ENCODE assay signal across 11 cellular contexts in the genomic region with DNA sequence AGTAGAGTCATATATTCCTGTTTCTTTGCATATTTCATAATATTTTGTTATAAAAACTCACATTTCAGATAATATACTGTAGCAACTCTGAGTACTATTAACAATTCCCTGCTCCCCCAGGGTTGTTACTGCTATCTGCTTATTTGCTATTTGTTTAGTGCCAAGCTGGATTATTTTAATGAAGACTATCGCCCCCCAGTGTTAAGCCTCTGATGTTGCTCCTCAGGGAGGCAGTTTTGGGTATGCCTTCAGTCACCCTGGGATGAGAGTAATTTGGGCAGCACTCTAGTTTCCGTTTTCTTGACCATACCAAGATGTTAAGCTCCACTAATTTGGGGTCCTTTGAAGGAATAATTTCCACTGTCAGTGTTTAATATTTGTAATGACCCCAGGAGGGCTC. TPM values are rescaled to one million over a fixed set of nuclear protein-coding genes. Genes with fewer than 3 reads are reported as not detected.
DNase-seq lines count a peak whose midpoint lies in the region; ATAC-seq and TF ChIP-seq lines count a peak whose summit lies in the region.
"Had no signal": no experiment of that assay in that cellular context is flagged by ENCODE, and none has a peak within 500 bp of the region (broad histone marks: within the 10 kb centered on the region; RNA-seq: fewer than 3 reads in every experiment).

No MANE protein-coding gene starts in this region.

- no peak overlapping the region for H3K27ac Mint-ChIP-seq in activated T-cell treated with anti-CD3 and anti-CD28 coated beads, Interleukin-2, amount 50 U/mL, for 72 hours

- TF ChIP-seq CTCF in GM10248 (IDR thresholded peaks at IDR 0.05; ENCODE audit: control extremely low read depth, extremely low read depth, low read depth, missing control alignments) (peak; percentile 10), OCI-LY7 (conservative IDR thresholded peaks at IDR 0.05; ENCODE audit: low read length) (peak; percentile 79), foreskin fibroblast (IDR thresholded peaks at IDR 0.05; ENCODE audit: low read depth, low read length) (peak; percentile 51), Peyer's patch (IDR thresholded peaks at IDR 0.05) (peak in 2 of 6 experiments; percentile 13 to 23)

- H3K79me2 ChIP-seq in OCI-LY7 (ENCODE audit: insufficient read depth, low read depth, low read length), result no peaks in the 10 kb centered on the region

- H3K27ac ChIP-seq in OCI-LY7 (ENCODE audit: low read depth, low read length, poor library complexity, severe bottlenecking) (no peak overlapping the region), Peyer's patch (no peak overlapping the region)

- no peak overlapping the region for H3K4me2 ChIP-seq in OCI-LY7 (ENCODE audit: low read length)

- CTCF ChIA-PET in GM10248 (lab: Yijun Ruan, JAX), result interaction anchor here (1.0 to 3.1 kb wide), 12 partner anchors 8 to 64 kb away, joined by 3 to 15 read pairs (median 5); no protein-coding TSS in a partner anchor
- CTCF ChIA-PET in OCI-LY7 (lab: Charles Lee; ENCODE audit: unreplicated experiment), result interaction anchor here (0.9 kb wide), 1 partner anchor 8 kb away, joined by 4 read pairs; no protein-coding TSS in a partner anchor

- H3K4me1 ChIP-seq in OCI-LY7 (ENCODE audit: insufficient read depth, low read length, poor library complexity, severe bottlenecking) (no peaks in the 10 kb centered on the region), Peyer's patch (no peaks in the 10 kb centered on the region)

- intact Hi-C loops in OCI-LY7 (cut with micrococcal nuclease; ENCODE audit: unreplicated experiment), result no loop called here

- no peak overlapping the region for H3K4me3 ChIP-seq in OCI-LY7 (ENCODE audit: low read depth, low read length, poor library complexity, severe bottlenecking)
- no peak overlapping the region for H3K4me3 ChIP-seq in foreskin fibroblast (ENCODE audit: low read depth in 1 of 2, low read length in 2 of 2)
- H3K4me3 ChIP-seq in Peyer's patch, result no peak overlapping the region

- H3K27me3 Mint-ChIP-seq in activated T-cell treated with anti-CD3 and anti-CD28 coated beads, Interleukin-2, amount 50 U/mL, for 72 hours (ENCODE audit: low read depth), result no peaks in the 10 kb centered on the region

- no peak for ATAC-seq in GM21576 (IDR thresholded peaks at IDR 0.05; ENCODE audit: unreplicated experiment)
- ATAC-seq in activated T-cell treated with anti-CD3 and anti-CD28 coated beads, Interleukin-2, amount 50 U/mL, for 72 hours (replicated peaks in 1 of 2), result no peak

- peaks cover 13 to 38% of the 10 kb centered on the region in 2 donors for H3K36me3 Mint-ChIP-seq in activated T-cell treated with anti-CD3 and anti-CD28 coated beads, Interleukin-2, amount 50 U/mL, for 72 hours (ENCODE audit: insufficient read depth in 2 of 2)

- BruUV-seq in OCI-LY7 (replicated peaks; lab: Mats Ljungman, UMichigan), result no TSS peak

- POLR2A ChIA-PET in GM10248 (lab: Yijun Ruan, JAX) (no interaction called here), OCI-LY7 (lab: Charles Lee) (interaction anchor here (0.6 to 1.1 kb wide), 2 partner anchors 12 to 39 kb away, joined by 3 to 4 read pairs; no protein-coding TSS in a partner anchor)

- no peaks in the 10 kb centered on the region for H3K4me1 Mint-ChIP-seq in activated T-cell treated with anti-CD3 and anti-CD28 coated beads, Interleukin-2, amount 50 U/mL, for 72 hours (ENCODE audit: low read depth)

- H3K9me2 ChIP-seq in OCI-LY7 (ENCODE audit: insufficient read depth, low read length), result no peaks in the 10 kb centered on the region

- peak; percentile 33 for DNase-seq in AG20443 (ENCODE audit: low spot score)
- no peak for DNase-seq in GM10248 (ENCODE audit: extremely low spot score)
- DNase-seq in OCI-LY7 (ENCODE audit: low spot score), result peak; percentile 34
- peak in 1 of 2 donors; percentile 6 for DNase-seq in foreskin fibroblast
- DNase-seq in HuH-7.5 (ENCODE audit: low spot score), result no peak
- no peak for DNase-seq in Peyer's patch
- no peak for DNase-seq in activated T-cell treated with anti-CD3 and anti-CD28 coated beads, Interleukin-2, amount 50 U/mL, for 72 hours
- DNase-seq: activated naive CD4-positive, alpha-beta T cell; left cardiac atrium; NCI-H2081 treated with DMSO at 0.1 percent for 48 hours had no signal

- H4K20me1 ChIP-seq in OCI-LY7 (ENCODE audit: insufficient read depth, low read length), result no peaks in the 10 kb centered on the region

- H3K36me3 ChIP-seq in OCI-LY7 (ENCODE audit: insufficient read depth, low read length) (peaks cover 34% of the 10 kb centered on the region), Peyer's patch (peaks cover 0 to 8% (median 0%) of the 10 kb centered on the region in 3 donors)

- H3K9me3 Mint-ChIP-seq in activated T-cell treated with anti-CD3 and anti-CD28 coated beads, Interleukin-2, amount 50 U/mL, for 72 hours, result peaks cover 4% of the 10 kb centered on the region in 2 donors

- no peaks in the 10 kb centered on the region for H3K27me3 ChIP-seq in Peyer's patch

- H2AFZ ChIP-seq in OCI-LY7 (ENCODE audit: low read length), result no peak overlapping the region

- no peaks in the 10 kb centered on the region for H3K9me3 ChIP-seq in OCI-LY7 (ENCODE audit: low read length)
- no peaks in the 10 kb centered on the region for H3K9me3 ChIP-seq in Peyer's patch

- H3K4me3 Mint-ChIP-seq in activated T-cell treated with anti-CD3 and anti-CD28 coated beads, Interleukin-2, amount 50 U/mL, for 72 hours, result no peak overlapping the region

- TF ChIP-seq POLR2A in Peyer's patch (IDR thresholded peaks at IDR 0.05), result no peak

RNA-seq across cellular contexts. Expression of a gene that starts 46.0 kb away (rescaled TPM):
- 41.6 and 51.3 TPM in 2 replicates for total RNA-seq in OCI-LY7 (2014; rRNA removed; shearing (Covaris generic))
- total RNA-seq in OCI-LY7 (2022) (37.5 and 40.8 TPM in 2 replicates), Peyer's patch (100 to 1,000 TPM in 1 of 4 donors, 10 to 100 TPM in 3; 78.9 to 101 (median 87.4) TPM)
- total RNA-seq in activated T-cell treated with anti-CD3 and anti-CD28 coated beads, Interleukin-2, amount 50 U/mL, for 72 hours, result 10 to 100 TPM; 25.7 to 29.2 TPM

Comparison
In these comparisons a context has a peak if more than half of its experiments do, and no peak if none do; other contexts are left out.
1. DNase-seq: peak in AG20443 (single experiment) and OCI-LY7 (single experiment); none in GM10248 (single experiment), HuH-7.5 (single experiment), Peyer's patch (0 of 3) and activated T-cell treated with anti-CD3 and anti-CD28 coated beads, Interleukin-2, amount 50 U/mL, for 72 hours (0 of 2).